31 cellular contexts compared by ENCODE assay signal in the genomic region with DNA sequence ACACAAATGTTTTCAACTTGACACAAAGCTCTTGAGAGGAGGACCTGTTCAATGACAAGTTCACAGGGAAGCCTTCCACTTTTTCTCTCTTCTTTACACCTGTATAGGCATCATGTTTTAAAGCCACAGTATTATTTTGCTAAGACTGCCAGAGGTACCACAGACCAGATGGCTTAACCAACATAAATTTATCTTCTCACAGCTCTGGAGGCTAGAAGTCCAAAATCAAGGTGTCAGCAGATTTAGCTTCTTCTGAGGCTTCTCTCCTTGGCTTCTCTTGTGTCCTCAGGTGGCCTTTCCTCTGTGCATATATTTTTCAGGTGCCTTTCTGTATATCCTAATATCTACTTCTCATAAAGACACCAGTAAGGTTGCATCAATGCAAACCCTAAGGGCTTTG.
"Had no signal": no experiment of that assay in that cellular context is flagged by ENCODE, and none has a peak within 500 bp of the region (broad histone marks: within the 10 kb centered on the region; RNA-seq: fewer than 3 reads in every experiment).

No MANE protein-coding gene starts in this region.

- H3K9ac ChIP-seq: SK-N-SH had no signal

- H3K4me3 ChIP-seq: PC-9, SJSA1 had no signal

- H3K4me1 ChIP-seq: SJSA1 had no signal

- H3K27me3 ChIP-seq: SJSA1 had no signal

- H3K4me2 ChIP-seq: PC-9, SK-N-SH had no signal

- H2AFZ ChIP-seq: PC-9 had no signal

- H3K27ac ChIP-seq: PC-9, SJSA1 had no signal

- DNase-seq: Karpas-422, NCI-H1048, NCI-H1092 treated with DMSO at 0.1 percent for 48 hours, NCI-H1105 treated with DMSO at 0.1 percent for 48 hours, NCI-H1417, NCI-H1436, NCI-H146, NCI-H1694, NCI-H187, NCI-H1930, NCI-H2029 treated with DMSO at 0.1 percent for 48 hours, NCI-H2081 treated with DMSO at 0.1 percent for 48 hours, NCI-H2107, NCI-H2171, NCI-H226, NCI-H446 treated with DMSO at 0.1 percent for 48 hours, NCI-H510A, NCI-H524, NCI-H526, NCI-H69, NCI-H748 treated with DMSO at 0.1 percent for 48 hours, NCI-H82, PC-9, Right ventricle myocardium superior, SHP77 treated with DMSO at 0.1 percent for 48 hours, SK-N-SH, SW 1271, T-helper 1 cell had no signal

- H3K9me3 ChIP-seq: SJSA1, SK-N-SH had no signal

- FAIRE-seq: RCC 7860 had no signal

- ATAC-seq: Panc1 had no signal

- H3K36me3 ChIP-seq: SJSA1 had no signal
